In genomic region chr1:175073054-175073453, GRCh38 we compare ENCODE assay signal across 12 cellular contexts. TPM values are rescaled to one million over a fixed set of nuclear protein-coding genes. Genes with fewer than 3 reads are reported as not detected.
A peak's percentile ranks its signal among the peaks of the same experiment; 100 is the strongest.
DNase-seq lines count a peak whose midpoint lies in the region; ATAC-seq, FAIRE-seq and TF ChIP-seq lines count a peak whose summit lies in the region.
"Had no signal": no experiment of that assay in that cellular context is flagged by ENCODE, and none has a peak within 500 bp of the region (broad histone marks: within the 10 kb centered on the region; RNA-seq: fewer than 3 reads in every experiment).

No MANE protein-coding gene starts in this region.

- H3K56ac ChIP-seq in IMR-90 (ENCODE audit: extremely low read depth, insufficient read depth, low read length) (no peak overlapping the region), H1 (replicated peaks; ENCODE audit: insufficient read length, low read depth, low read length) (no peak overlapping the region)

- H2BK120ac ChIP-seq in IMR-90 (ENCODE audit: low read depth, low read length) (no peak overlapping the region), H1 (replicated peaks; ENCODE audit: low read depth, low read length) (peak overlapping the region; percentile 34)

- H3K4me3 ChIP-seq in AG09309 (ENCODE audit: control insufficient read depth, low read depth, low read length) (no peak overlapping the region), IMR-90 (ENCODE audit: insufficient read depth, low read depth, low read length) (no peak overlapping the region), H1 (ENCODE audit: extremely low read depth in 1 of 4, insufficient read depth in 2 of 4, low read depth in 3 of 4, low read length in 4 of 4) (no peak overlapping the region; a peak in 1 of 8 replicates)
- H3K4me3 ChIP-seq: testis had no signal

- in situ Hi-C loops in IMR-90 (cut with MboI; ENCODE audit: low sequenced_read_pairs) = no loop called here

- H3K9me3 ChIP-seq in IMR-90 (ENCODE audit: control insufficient read depth, insufficient read depth, low read length) (no peaks in the 10 kb centered on the region), H1 (ENCODE audit: insufficient read depth in 2 of 2, low read depth in 1 of 2, low read length in 1 of 2) (no peaks in the 10 kb centered on the region)
- H3K9me3 ChIP-seq: testis had no signal

- no peaks in the 10 kb centered on the region for H3K79me2 ChIP-seq in H1 (ENCODE audit: control insufficient read depth in 1 of 2, insufficient read depth in 2 of 2, low read length in 2 of 2)

- no peak overlapping the region for H2BK5ac ChIP-seq in IMR-90 (ENCODE audit: low read depth, low read length, poor library complexity, severe bottlenecking)
- peak overlapping the region; percentile 27; the same call in 1 of the 2 replicates for H2BK5ac ChIP-seq in H1 (ENCODE audit: low read depth, low read length)

- no peak overlapping the region for H3K27ac ChIP-seq in IMR-90 (ENCODE audit: insufficient read depth, low read length)
- no peak overlapping the region for H3K27ac ChIP-seq in H1 (ENCODE audit: low read depth, low read length)
- H3K27ac ChIP-seq: testis had no signal

- peak overlapping the region; percentile 91; the same call in 1 of the 2 replicates for H2BK12ac ChIP-seq in H1 (ENCODE audit: low read depth, low read length)

- no peak overlapping the region for H2BK15ac ChIP-seq in IMR-90 (ENCODE audit: low read depth, low read length)
- H2BK15ac ChIP-seq in H1 (ENCODE audit: low read length) = 0 out of 2 replicates have a peak overlapping the region, but pooled peaks have one; percentile 20

- no peaks in the 10 kb centered on the region for H3K23me2 ChIP-seq in H1 (ENCODE audit: low read depth, low read length)

- TF ChIP-seq EP300 in H1 (IDR thresholded peaks at IDR 0.05; ENCODE audit: borderline replicate concordance in 1 of 2, low read depth in 2 of 2, low read length in 2 of 2) = no peak

- dilution Hi-C loops in IMR-90 (cut with HindIII; ENCODE audit: low sequenced_read_pairs, unreplicated experiment) = no loop called here

- no peak overlapping the region for H2AK9ac ChIP-seq in IMR-90 (replicated peaks; ENCODE audit: low read depth, low read length, poor library complexity)

- no peak overlapping the region for H4K91ac ChIP-seq in IMR-90 (ENCODE audit: insufficient read depth, low read depth, low read length)
- H4K91ac ChIP-seq in H1 (replicated peaks; ENCODE audit: insufficient read length, low read length) = peak overlapping the region; percentile 48

- H4K8ac ChIP-seq in IMR-90 (ENCODE audit: low read depth in 2 of 2, low read length in 2 of 2) = no peak overlapping the region
- H4K8ac ChIP-seq in H1 (ENCODE audit: extremely low read depth, insufficient read depth, low read length) = no peak overlapping the region

- H3K14ac ChIP-seq in IMR-90 (replicated peaks; ENCODE audit: low read depth, low read length) (no peak overlapping the region), H1 (ENCODE audit: insufficient read length) (no peak overlapping the region)

- H3K9ac ChIP-seq in IMR-90 (ENCODE audit: low read depth, low read length) (no peak overlapping the region), H1 (replicated peaks in 1 of 4; ENCODE audit: extremely low read depth in 1 of 4, low read depth in 3 of 4, low read length in 3 of 4) (peak overlapping the region in 2 of 4 experiments; percentile 6 to 56; a peak in 3 of 7 replicates)

- H3K4me1 ChIP-seq in IMR-90 (ENCODE audit: control insufficient read depth, insufficient read depth, low read length) (no peaks in the 10 kb centered on the region), H1 (replicated peaks in 1 of 4; ENCODE audit: control insufficient read depth in 3 of 4, insufficient read depth in 4 of 4, low read length in 3 of 4) (peaks cover 6 to 18% (median 11%) of the 10 kb centered on the region in 4 experiments)
- H3K4me1 ChIP-seq: testis had no signal

- no peak overlapping the region for H4K5ac ChIP-seq in IMR-90 (ENCODE audit: low read depth, low read length)
- no peak overlapping the region for H4K5ac ChIP-seq in H1 (ENCODE audit: insufficient read length, low read depth, low read length)

- H3K23ac ChIP-seq in IMR-90 (ENCODE audit: low read depth, low read length) (no peak overlapping the region), H1 (ENCODE audit: insufficient read length) (no peak overlapping the region)

- H2BK20ac ChIP-seq in IMR-90 (ENCODE audit: low read depth, low read length) = no peak overlapping the region
- peak overlapping the region; percentile 49 for H2BK20ac ChIP-seq in H1 (ENCODE audit: low read length)

- intact Hi-C loops in IMR-90 (cut with micrococcal nuclease) = no loop called here
- intact Hi-C loops in posterior vena cava (cut with DNase I) = no loop called here

- H3K4ac ChIP-seq in IMR-90 (ENCODE audit: low read depth, low read length) = no peak overlapping the region
- H3K4ac ChIP-seq in H1 (replicated peaks; ENCODE audit: insufficient read length, low read depth, low read length) = no peak overlapping the region

- H3K4me2 ChIP-seq in IMR-90 (ENCODE audit: low read depth, low read length) (no peak overlapping the region), H1 (ENCODE audit: insufficient read depth in 1 of 2, low read depth in 2 of 2, low read length in 2 of 2) (peak overlapping the region in 1 of 2 experiments; percentile 20; a peak in 2 of 4 replicates)

- H3K36me3 ChIP-seq in IMR-90 (ENCODE audit: control insufficient read depth, insufficient read depth, low read length) = no peaks in the 10 kb centered on the region
- H3K36me3 ChIP-seq in H1 (ENCODE audit: control insufficient read depth in 2 of 4, insufficient read depth in 4 of 4, low read length in 3 of 4) = no peaks in the 10 kb centered on the region

- TF ChIP-seq CTCF in AG09309 (IDR thresholded peaks at IDR 0.05; ENCODE audit: control insufficient read depth, insufficient read depth, low read depth, low read length, missing control alignments) (no peak), IMR-90 (conservative IDR thresholded peaks at IDR 0.05; ENCODE audit: low read depth, low read length) (no peak), H1 (IDR thresholded peaks at IDR 0.05; ENCODE audit: control extremely low read depth in 1 of 3, insufficient read depth in 1 of 3, low read depth in 1 of 3, low read length in 3 of 3) (no peak)

- ATAC-seq in IMR-90 (ENCODE audit: low read depth) (no peak), GM21526 (IDR thresholded peaks at IDR 0.05; ENCODE audit: low FRiP score, unreplicated experiment) (no peak)

- H3K27me3 ChIP-seq in IMR-90 (ENCODE audit: control insufficient read depth, insufficient read depth, low read length) = no peaks in the 10 kb centered on the region; the same call in 1 of the 2 replicates
- no peaks in the 10 kb centered on the region for H3K27me3 ChIP-seq in H1 (replicated peaks in 1 of 4; ENCODE audit: control insufficient read depth in 3 of 4, extremely low read depth in 1 of 4, insufficient read depth in 3 of 4, low read length in 3 of 4)
- H3K27me3 ChIP-seq: testis had no signal

- CTCF ChIA-PET in IMR-90 (lab: Yijun Ruan, JAX) (no interaction called here), H1 (lab: Charles Lee; ENCODE audit: partially characterized antibody) (interaction anchor here (0.7 to 6.5 kb wide), 13 partner anchors 10 to 97 kb away, joined by 3 to 51 read pairs (median 4); no protein-coding TSS in a partner anchor)

- POLR2A ChIA-PET in IMR-90 (lab: Charles Lee; ENCODE audit: unreplicated experiment) (no interaction called here), H1 (lab: Charles Lee; ENCODE audit: partially characterized antibody) (interaction anchor here (0.9 to 2.1 kb wide), 3 partner anchors 15 to 63 kb away, joined by 3 to 8 read pairs (median 4); no protein-coding TSS in a partner anchor)

- peak; percentile 47 for DNase-seq in AG09309 (ENCODE audit: low read depth)
- no peak for DNase-seq in IMR-90
- no peak for DNase-seq in H1 (ENCODE audit: low read depth in 1 of 2, low spot score in 2 of 2)
- DNase-seq in mucosa of gallbladder (ENCODE audit: low spot score) = peak; percentile 21
- DNase-seq in posterior vena cava (ENCODE audit: low spot score) = no peak
- DNase-seq in kidney tubule cell (ENCODE audit: low spot score) = no peak
- no peak for DNase-seq in activated CD8-positive, alpha-beta memory T cell treated with anti-CD3 and anti-CD28 coated beads for 24 hours
- DNase-seq: NCI-H1105 treated with DMSO at 0.1 percent for 48 hours had no signal

- H2AFZ ChIP-seq in IMR-90 (replicated peaks; ENCODE audit: low read length, poor library complexity) = no peak overlapping the region
- H2AFZ ChIP-seq in H1 (ENCODE audit: low read length) = no peak overlapping the region

- 100% methylated on average over 2 of the region's 6 CpGs; no CpG with 5 or more reads in 1 of the 2 experiments for WGBS in IMR-90 (ENCODE audit: extremely low coverage in 2 of 2, insufficient read length in 1 of 2), 2 experiments
- 80% methylated on average over 6 of the region's 6 CpGs; no CpG with 5 or more reads in 1 of the 2 experiments for WGBS in H1 (ENCODE audit: extremely low coverage in 1 of 2, insufficient coverage in 1 of 2, insufficient read length in 1 of 2, insufficient replicate concordance in 2 of 2, low coverage in 1 of 2, low lambda C conversion rate in 2 of 2, missing lambda C conversion rate in 1 of 2), 2 experiments

- no peak overlapping the region for H3K18ac ChIP-seq in IMR-90 (ENCODE audit: low read depth, low read length)
- peak overlapping the region; percentile 34; the same call in 1 of the 2 replicates for H3K18ac ChIP-seq in H1 (ENCODE audit: extremely low read depth, low read length)

- TF ChIP-seq POLR2A in IMR-90 (IDR thresholded peaks at IDR 0.05; ENCODE audit: low read depth, low read length) = no peak
- no peak for TF ChIP-seq POLR2A in H1 (IDR thresholded peaks at IDR 0.05; ENCODE audit: control extremely low read depth in 1 of 2, low read depth in 2 of 2, low read length in 2 of 2)

- FAIRE-seq in H1 (lab: Jason Lieb, UNC) = no peak
- FAIRE-seq: G401.6 had no signal

- H3K79me1 ChIP-seq in IMR-90 (ENCODE audit: low read depth in 1 of 2, low read length in 2 of 2) (no peaks in the 10 kb centered on the region), H1 (ENCODE audit: low read depth, low read length) (no peaks in the 10 kb centered on the region)

- no peaks in the 10 kb centered on the region for H3K9me1 ChIP-seq in IMR-90 (ENCODE audit: insufficient read depth, low read length)

- TF ChIP-seq RAD21 in IMR-90 (IDR thresholded peaks at IDR 0.05; ENCODE audit: low read length) = no peak
- no peak for TF ChIP-seq RAD21 in H1 (IDR thresholded peaks at IDR 0.05 in 1 of 2, conservative IDR thresholded peaks at IDR 0.05 in 1 of 2; ENCODE audit: low read depth in 2 of 2, low read length in 2 of 2)

- H4K20me1 ChIP-seq in IMR-90 (ENCODE audit: insufficient read depth, low read length) = no peaks in the 10 kb centered on the region
- no peaks in the 10 kb centered on the region for H4K20me1 ChIP-seq in H1 (replicated peaks in 1 of 2; ENCODE audit: control insufficient read depth in 1 of 2, insufficient read depth in 2 of 2, low read length in 2 of 2)

- BruUV-seq in IMR-90 (replicated peaks; lab: Mats Ljungman, UMichigan) = no TSS peak

- H2AK5ac ChIP-seq in IMR-90 (ENCODE audit: low read depth, low read length) (no peak overlapping the region), H1 (ENCODE audit: low read depth, low read length) (peak overlapping the region; percentile 91)

RNA-seq across cellular contexts. Expression of gene TNN, which starts 5.4 kb away (rescaled TPM):
- total RNA-seq in IMR-90 (2012; rRNA removed) = not detected in 2 replicates
- polyA plus RNA-seq in IMR-90 (2012; rRNA removed) = not detected in 2 replicates
- polyA plus RNA-seq in IMR-90 (2012; cell fraction: cytosol; rRNA removed) = not detected in 2 replicates
- polyA plus RNA-seq in IMR-90 (2012; cell fraction: nucleus; rRNA removed; ENCODE audit: low replicate concordance) = not detected in 2 replicates
- 0.30 and 0.31 TPM in 2 replicates for total RNA-seq in H1 (2021; fragmentation: NEBNext Ultra II Directional; extraction: Animal tissue kit (Norgen Biotek cat#: 25700))
- 0.20 and 0.21 TPM in 2 replicates for polyA plus RNA-seq in H1 (2011; rRNA removed)
- polyA plus RNA-seq in H1 (2011; cell fraction: cytosol; rRNA removed) = 0.28 TPM
- 0.46 TPM for polyA plus RNA-seq in H1 (2011; cell fraction: nucleus; rRNA removed)
- 0.36 to 0.48 TPM (median 0.42 TPM) in 4 replicates for polyA plus RNA-seq in H1 (2012, experiment 1 of 2)
- 0.18 TPM for polyA plus RNA-seq in H1 (2012, experiment 2 of 2)
- polyA plus RNA-seq in H1 (2013, experiment 1 of 2) = 0.24 TPM
- 0.18 TPM for polyA plus RNA-seq in H1 (2013, experiment 2 of 2)
- polyA minus RNA-seq in H1 (2011; rRNA and poly(A)+ RNA removed) = 0.41 and 0.61 TPM in 2 replicates
- not detected for polyA minus RNA-seq in H1 (2011; cell fraction: cytosol; rRNA and poly(A)+ RNA removed)
- polyA minus RNA-seq in H1 (2011; cell fraction: nucleus; rRNA and poly(A)+ RNA removed) = 0.40 TPM
- total RNA-seq in mucosa of gallbladder = 3.6 TPM
- under 1 TPM; 0.05 to 0.14 TPM for total RNA-seq in posterior vena cava
- total RNA-seq: renal cortical epithelial cell had no signal

RNA-seq across cellular contexts. Expression of gene MRPS14, which starts 49.8 kb away (rescaled TPM):
- total RNA-seq in IMR-90 (2012; rRNA removed) (22.0 and 24.4 TPM in 2 replicates), mucosa of gallbladder (35.5 TPM), posterior vena cava (10 to 100 TPM; 18.1 to 28.8 TPM)
- polyA plus RNA-seq in IMR-90 (2012; rRNA removed) (21.2 and 23.1 TPM in 2 replicates), H1 (2011; rRNA removed) (23.0 and 27.5 TPM in 2 replicates)
- polyA plus RNA-seq in IMR-90 (2012; cell fraction: cytosol; rRNA removed) = 7.8 and 17.5 TPM in 2 replicates
- 4.2 and 19.6 TPM in 2 replicates for polyA plus RNA-seq in IMR-90 (2012; cell fraction: nucleus; rRNA removed; ENCODE audit: low replicate concordance)
- 38.7 and 40.5 TPM in 2 replicates for total RNA-seq in H1 (2021; fragmentation: NEBNext Ultra II Directional; extraction: Animal tissue kit (Norgen Biotek cat#: 25700))
- polyA plus RNA-seq in H1 (2011; cell fraction: cytosol; rRNA removed) = 26.1 TPM
- polyA plus RNA-seq in H1 (2011; cell fraction: nucleus; rRNA removed) = 17.4 TPM
- polyA plus RNA-seq in H1 (2012, experiment 1 of 2) = 31.4 to 51.1 TPM (median 33.3 TPM) in 4 replicates
- polyA plus RNA-seq in H1 (2012, experiment 2 of 2) = 25.8 TPM
- polyA plus RNA-seq in H1 (2013, experiment 1 of 2) = 45.7 TPM
- polyA plus RNA-seq in H1 (2013, experiment 2 of 2) = 46.6 TPM
- 16.1 and 21.4 TPM in 2 replicates for polyA minus RNA-seq in H1 (2011; rRNA and poly(A)+ RNA removed)
- 5.7 TPM for polyA minus RNA-seq in H1 (2011; cell fraction: cytosol; rRNA and poly(A)+ RNA removed)
- polyA minus RNA-seq in H1 (2011; cell fraction: nucleus; rRNA and poly(A)+ RNA removed) = 12.3 TPM

Comparison
In these comparisons a context has a peak if more than half of its experiments do, and no peak if none do; other contexts are left out.
1. DNase-seq: peak in AG09309 (single experiment) and mucosa of gallbladder (single experiment); none in IMR-90 (single experiment), H1 (0 of 2), posterior vena cava (single experiment), kidney tubule cell (single experiment) and activated CD8-positive, alpha-beta memory T cell treated with anti-CD3 and anti-CD28 coated beads for 24 hours (single experiment).